Comparison of ENCODE assay signal across 8 cellular contexts in genomic region chr11:120801801-120802689, GRCh38.
DNase-seq lines count a peak whose midpoint lies in the region; ATAC-seq and TF ChIP-seq lines count a peak whose summit lies in the region.

No MANE protein-coding gene starts in this region.

- ATAC-seq in effector memory CD8-positive, alpha-beta T cell (replicated peaks), result no peak
- peak; percentile 41 for ATAC-seq in stimulated activated effector memory CD8-positive, alpha-beta T cell treated with anti-CD3 and anti-CD28 coated beads, Interleukin-12 subunit alpha, Interleukin-12 subunit beta, amount 100 ng/mL, for 72 hours
- ATAC-seq in GM21528 (IDR thresholded peaks at IDR 0.05; ENCODE audit: low FRiP score, unreplicated experiment), result no peak

- TF ChIP-seq CTCF in 22Rv1 (IDR thresholded peaks at IDR 0.05), result peak; percentile 91
- TF ChIP-seq CTCF in GM10248 (IDR thresholded peaks at IDR 0.05; ENCODE audit: control extremely low read depth, extremely low read depth, low read depth, missing control alignments), result peak; percentile 74
- TF ChIP-seq CTCF in mesothelial cell of epicardium (IDR thresholded peaks at IDR 0.05; ENCODE audit: unreplicated experiment), result peak; percentile 96

- peaks cover 6% of the 10 kb centered on the region for H3K27me3 Mint-ChIP-seq in activated CD4-positive, alpha-beta T cell treated with anti-CD3 and anti-CD28 coated beads, Interleukin-2, amount 10 ng/mL, durations not matched to agents 7 days and 5 days
- peaks cover 5 to 60% of the 10 kb centered on the region in 2 donors for H3K27me3 Mint-ChIP-seq in effector memory CD8-positive, alpha-beta T cell
- H3K27me3 Mint-ChIP-seq in mesothelial cell of epicardium (ENCODE audit: low read depth), result peaks cover 25% of the 10 kb centered on the region

- CTCF ChIA-PET in GM10248 (lab: Yijun Ruan, JAX), result interaction anchor here (0.8 to 3.7 kb wide), 44 partner anchors 8 to 393 kb away, joined by 3 to 38 read pairs (median 4); partner anchors contain the start of gene GRIK4
- CTCF ChIA-PET in activated CD4-positive, alpha-beta T cell treated with anti-CD3 and anti-CD28 coated beads, Interleukin-2, amount 10 ng/mL, durations not matched to agents 7 days and 5 days (lab: Charles Lee), result interaction anchor here (1.4 kb wide), 1 partner anchor 17 kb away, joined by 4 read pairs; no protein-coding TSS in a partner anchor

- DNase-seq in GM10248 (ENCODE audit: extremely low spot score) (peak; percentile 76), NCI-H2029 (lab: John Stamatoyannopoulos, UW) (peak; percentile 59), mesothelial cell of epicardium (ENCODE audit: low spot score in 2 of 2, unreplicated experiment in 2 of 2) (peak; percentile 51 to 81)
- DNase-seq in activated CD4-positive, alpha-beta T cell treated with anti-CD3 and anti-CD28 coated beads, Interleukin-2, amount 10 ng/mL, durations not matched to agents 7 days and 5 days, result peak; percentile 53
- peak; percentile 9 to 49 (median 26) for DNase-seq in effector memory CD8-positive, alpha-beta T cell
- peak; percentile 33 to 72 for DNase-seq in stimulated activated effector memory CD8-positive, alpha-beta T cell treated with anti-CD3 and anti-CD28 coated beads, Interleukin-12 subunit alpha, Interleukin-12 subunit beta, amount 100 ng/mL, for 72 hours (ENCODE audit: low spot score in 2 of 2)

- POLR2A ChIA-PET in GM10248 (lab: Yijun Ruan, JAX), result no interaction called here
- POLR2A ChIA-PET in activated CD4-positive, alpha-beta T cell treated with anti-CD3 and anti-CD28 coated beads, Interleukin-2, amount 10 ng/mL, durations not matched to agents 7 days and 5 days (lab: Charles Lee), result no interaction called here

- no peaks in the 10 kb centered on the region for H3K36me3 Mint-ChIP-seq in activated CD4-positive, alpha-beta T cell treated with anti-CD3 and anti-CD28 coated beads, Interleukin-2, amount 10 ng/mL, durations not matched to agents 7 days and 5 days (ENCODE audit: low read depth)
- H3K36me3 Mint-ChIP-seq in effector memory CD8-positive, alpha-beta T cell (ENCODE audit: insufficient read depth), result no peaks in the 10 kb centered on the region
- no peaks in the 10 kb centered on the region for H3K36me3 Mint-ChIP-seq in mesothelial cell of epicardium
- H3K36me3 Mint-ChIP-seq in stimulated activated effector memory CD8-positive, alpha-beta T cell treated with anti-CD3 and anti-CD28 coated beads, Interleukin-12 subunit alpha, Interleukin-12 subunit beta, amount 100 ng/mL, for 72 hours, result no peaks in the 10 kb centered on the region

- H3K27ac Mint-ChIP-seq in activated CD4-positive, alpha-beta T cell treated with anti-CD3 and anti-CD28 coated beads, Interleukin-2, amount 10 ng/mL, durations not matched to agents 7 days and 5 days, result no peak overlapping the region
- no peak overlapping the region for H3K27ac Mint-ChIP-seq in effector memory CD8-positive, alpha-beta T cell
- no peak overlapping the region for H3K27ac Mint-ChIP-seq in mesothelial cell of epicardium
- no peak overlapping the region for H3K27ac Mint-ChIP-seq in stimulated activated effector memory CD8-positive, alpha-beta T cell treated with anti-CD3 and anti-CD28 coated beads, Interleukin-12 subunit alpha, Interleukin-12 subunit beta, amount 100 ng/mL, for 72 hours

- H3K9me3 Mint-ChIP-seq in activated CD4-positive, alpha-beta T cell treated with anti-CD3 and anti-CD28 coated beads, Interleukin-2, amount 10 ng/mL, durations not matched to agents 7 days and 5 days, result no peaks in the 10 kb centered on the region
- H3K9me3 Mint-ChIP-seq in effector memory CD8-positive, alpha-beta T cell, result no peaks in the 10 kb centered on the region
- no peaks in the 10 kb centered on the region for H3K9me3 Mint-ChIP-seq in mesothelial cell of epicardium
- no peaks in the 10 kb centered on the region for H3K9me3 Mint-ChIP-seq in stimulated activated effector memory CD8-positive, alpha-beta T cell treated with anti-CD3 and anti-CD28 coated beads, Interleukin-12 subunit alpha, Interleukin-12 subunit beta, amount 100 ng/mL, for 72 hours

- H3K4me1 Mint-ChIP-seq in activated CD4-positive, alpha-beta T cell treated with anti-CD3 and anti-CD28 coated beads, Interleukin-2, amount 10 ng/mL, durations not matched to agents 7 days and 5 days, result peaks cover 2% of the 10 kb centered on the region
- peaks cover 6 to 26% of the 10 kb centered on the region in 2 donors for H3K4me1 Mint-ChIP-seq in effector memory CD8-positive, alpha-beta T cell (ENCODE audit: low read depth in 2 of 2)
- no peaks in the 10 kb centered on the region for H3K4me1 Mint-ChIP-seq in mesothelial cell of epicardium
- H3K4me1 Mint-ChIP-seq in stimulated activated effector memory CD8-positive, alpha-beta T cell treated with anti-CD3 and anti-CD28 coated beads, Interleukin-12 subunit alpha, Interleukin-12 subunit beta, amount 100 ng/mL, for 72 hours, result peaks cover 6% of the 10 kb centered on the region

- no peak overlapping the region for H3K27ac ChIP-seq in 22Rv1

- no peak overlapping the region for H3K4me3 Mint-ChIP-seq in activated CD4-positive, alpha-beta T cell treated with anti-CD3 and anti-CD28 coated beads, Interleukin-2, amount 10 ng/mL, durations not matched to agents 7 days and 5 days
- no peak overlapping the region for H3K4me3 Mint-ChIP-seq in effector memory CD8-positive, alpha-beta T cell
- H3K4me3 Mint-ChIP-seq in mesothelial cell of epicardium, result no peak overlapping the region
- H3K4me3 Mint-ChIP-seq in stimulated activated effector memory CD8-positive, alpha-beta T cell treated with anti-CD3 and anti-CD28 coated beads, Interleukin-12 subunit alpha, Interleukin-12 subunit beta, amount 100 ng/mL, for 72 hours, result no peak overlapping the region

Comparison
In these comparisons a context has a peak if more than half of its experiments do, and no peak if none do; other contexts are left out.
1. DNase-seq: peak in every context shown above with its lines; median percentile 76 in GM10248; 66 in mesothelial cell of epicardium; 59 in NCI-H2029; 53 in activated CD4-positive, alpha-beta T cell treated with anti-CD3 and anti-CD28 coated beads, Interleukin-2, amount 10 ng/mL, durations not matched to agents 7 days and 5 days; 52 in stimulated activated effector memory CD8-positive, alpha-beta T cell treated with anti-CD3 and anti-CD28 coated beads, Interleukin-12 subunit alpha, Interleukin-12 subunit beta, amount 100 ng/mL, for 72 hours; 26 in effector memory CD8-positive, alpha-beta T cell.